1 cellular context compared by ENCODE assay signal in the genomic region with DNA sequence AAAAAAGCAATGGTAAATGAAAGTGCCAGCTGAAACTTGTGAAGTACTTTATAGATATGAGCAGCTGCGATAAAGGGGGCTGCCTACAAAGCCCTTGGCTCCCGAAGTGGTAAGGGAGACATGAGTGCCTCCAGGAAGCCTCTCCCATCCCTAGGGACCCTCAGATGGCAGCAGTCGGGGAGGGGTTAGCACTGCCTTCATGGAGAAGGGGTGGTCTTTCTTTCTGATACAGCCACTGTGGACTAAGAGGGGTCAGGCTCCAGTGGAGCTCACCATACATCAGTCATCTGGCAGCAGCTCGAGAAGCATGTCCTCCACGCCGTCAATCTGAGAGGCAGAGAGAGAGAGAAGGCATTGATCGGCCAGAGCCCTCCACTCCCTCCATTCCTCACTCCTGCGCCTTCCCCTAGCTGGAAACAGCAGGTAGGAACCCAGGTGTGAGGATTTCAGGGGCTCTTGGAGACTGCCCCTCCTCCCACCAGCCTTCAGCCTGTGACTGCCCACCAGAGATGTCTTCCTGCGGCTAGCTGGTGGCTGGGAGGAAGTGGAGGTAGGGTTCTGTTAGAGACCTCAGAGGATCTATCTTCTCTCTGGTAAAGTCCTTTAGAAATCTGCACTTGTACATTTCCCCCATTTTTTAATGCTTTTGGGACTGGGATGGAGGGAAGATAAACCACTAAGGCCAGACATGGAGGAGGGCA.
TF ChIP-seq lines count a peak whose summit lies in the region.

No MANE protein-coding gene starts in this region.

TF ChIP-seq in H1, 55 proteins besides CTCF, POLR2A, EP300 and RAD21:
- no peak for TF ChIP-seq HDAC6 (IDR thresholded peaks at IDR 0.05; ENCODE audit: low read depth, low read length)
- no peak for TF ChIP-seq KDM5A (IDR thresholded peaks at IDR 0.05; ENCODE audit: low read length)
- TF ChIP-seq TAF7 (optimal IDR thresholded peaks at IDR 0.05; ENCODE audit: borderline replicate concordance, low read depth, low read length), result no peak
- no peak for TF ChIP-seq SAP30 (IDR thresholded peaks at IDR 0.05; ENCODE audit: insufficient read depth, insufficient replicate concordance, low read length)
- no peak for TF ChIP-seq TCF12 (IDR thresholded peaks at IDR 0.05; ENCODE audit: low read depth, low read length)
- TF ChIP-seq RBBP5 (IDR thresholded peaks at IDR 0.05; ENCODE audit: borderline replicate concordance, low read depth, low read length), result no peak
- TF ChIP-seq CREB1 (IDR thresholded peaks at IDR 0.05), result no peak
- no peak for TF ChIP-seq JUN (IDR thresholded peaks at IDR 0.05; ENCODE audit: low read depth, low read length)
- TF ChIP-seq POLR2AphosphoS5 (IDR thresholded peaks at IDR 0.05; ENCODE audit: low read depth, low read length), result no peak
- no peak for TF ChIP-seq MAFK (IDR thresholded peaks at IDR 0.05; ENCODE audit: low read depth, low read length)
- no peak for TF ChIP-seq CBX8 (IDR thresholded peaks at IDR 0.05; ENCODE audit: borderline replicate concordance, low read depth, low read length)
